16 cellular contexts compared by ENCODE assay signal in genomic region chr11:27309064-27309463, GRCh38. TPM values are rescaled to one million over a fixed set of nuclear protein-coding genes. Genes with fewer than 3 reads are reported as not detected.
DNase-seq lines count a peak whose midpoint lies in the region; FAIRE-seq and TF ChIP-seq lines count a peak whose summit lies in the region.
"Had no signal": no experiment of that assay in that cellular context is flagged by ENCODE, and none has a peak within 500 bp of the region (broad histone marks: within the 10 kb centered on the region; RNA-seq: fewer than 3 reads in every experiment).

No MANE protein-coding gene starts in this region.

- peaks cover 0 to 6% (median under 1%) of the 10 kb centered on the region in 6 donors for H3K9me3 Mint-ChIP-seq in immature natural killer cell
- H3K9me3 Mint-ChIP-seq: CD4-positive, alpha-beta T cell had no signal

- no peaks in the 10 kb centered on the region for H3K4me1 Mint-ChIP-seq in immature natural killer cell
- H3K4me1 Mint-ChIP-seq: B cell, GM23338 had no signal

- H3K27ac Mint-ChIP-seq in immature natural killer cell, result no peak overlapping the region
- H3K27ac Mint-ChIP-seq: B cell; CD4-positive, alpha-beta T cell; GM23338 had no signal

- H3K4me3 Mint-ChIP-seq in immature natural killer cell, result no peak overlapping the region
- H3K4me3 Mint-ChIP-seq: B cell; CD4-positive, alpha-beta T cell; GM23338 had no signal

- peak; percentile 89 for DNase-seq in AG04449 (ENCODE audit: low read depth, low spot score)
- peak; percentile 11 for DNase-seq in SK-MEL-5 (ENCODE audit: low read depth, low spot score)
- DNase-seq in fibroblast of the aortic adventitia (ENCODE audit: low read depth), result peak; percentile 64
- peak; percentile 75 for DNase-seq in retinal pigment epithelial cell (ENCODE audit: low read depth)
- DNase-seq in GM20000 (ENCODE audit: low spot score), result no peak
- no peak for DNase-seq in GM12891 (ENCODE audit: insufficient read length, low spot score)
- DNase-seq in immature natural killer cell, result no peak
- DNase-seq: 8988T; C1 segment of cervical spinal cord; CD4-positive, alpha-beta T cell; DMS79; EL; H7 had no signal

- in situ Hi-C loops in SK-MEL-5 (cut with HindIII; ENCODE audit: low pct_unique_long_range_greater_than_20kb, low sequenced_read_pairs), result no loop called here

- no peak for TF ChIP-seq POLR2A in GM12891 (IDR thresholded peaks at IDR 0.05; ENCODE audit: low read depth, low read length)

- no peak overlapping the region for H3K4me3 ChIP-seq in AG04449 (ENCODE audit: low read depth, low read length)
- H3K4me3 ChIP-seq in fibroblast of the aortic adventitia (ENCODE audit: low read depth, low read length), result no peak overlapping the region
- H3K4me3 ChIP-seq in retinal pigment epithelial cell (ENCODE audit: low read length), result no peak overlapping the region
- H3K4me3 ChIP-seq: GM23338 had no signal

- FAIRE-seq in GM12891 (lab: Jason Lieb, UNC), result no peak
- FAIRE-seq: G401.6 had no signal

- POLR2A ChIA-PET in AG04449 (lab: Yijun Ruan, JAX), result interaction anchor here (0.7 kb wide), 1 partner anchor 156 kb away, joined by 3 read pairs; no protein-coding TSS in a partner anchor

- CTCF ChIA-PET in AG04449 (lab: Yijun Ruan, JAX), result interaction anchor here (0.7 to 5.8 kb wide), 3 partner anchors 13 to 177 kb away, joined by 3 to 86 read pairs (median 9); no protein-coding TSS in a partner anchor

- no peaks in the 10 kb centered on the region for H3K36me3 Mint-ChIP-seq in immature natural killer cell

- TF ChIP-seq CTCF in AG04449 (IDR thresholded peaks at IDR 0.05; ENCODE audit: insufficient read depth, low read length, missing control alignments) (no peak), fibroblast of the aortic adventitia (IDR thresholded peaks at IDR 0.05; ENCODE audit: insufficient read depth, low read length) (no peak), retinal pigment epithelial cell (conservative IDR thresholded peaks at IDR 0.05; ENCODE audit: low read depth, low read length) (no peak), GM20000 (IDR thresholded peaks at IDR 0.05; ENCODE audit: extremely low read depth, missing control alignments) (no peak)

- H3K27me3 Mint-ChIP-seq in immature natural killer cell (ENCODE audit: low read depth in 3 of 3), result peaks cover 0 to 3% (median 0%) of the 10 kb centered on the region in 3 donors
- H3K27me3 Mint-ChIP-seq: CD4-positive, alpha-beta T cell had no signal

TF ChIP-seq in GM12891, 5 proteins besides CTCF, POLR2A, EP300 and RAD21:
- TF ChIP-seq SPI1 (IDR thresholded peaks at IDR 0.05; ENCODE audit: low read depth, low read length) (no peak), POLR2AphosphoS5 (IDR thresholded peaks at IDR 0.05; ENCODE audit: low read depth, low read length) (no peak)
TF ChIP-seq in GM12891: peak in this region for 0.

RNA-seq across cellular contexts. Expression of gene CCDC34, which starts 54.0 kb away (rescaled TPM):
- 7.1 and 8.1 TPM in 2 replicates for total RNA-seq in SK-MEL-5 (2014; rRNA removed; shearing (Covaris generic))
- polyA plus RNA-seq in SK-MEL-5 (2015; cell fraction: cytosol; rRNA removed), result 13.1 and 13.2 TPM in 2 replicates
- polyA plus RNA-seq in SK-MEL-5 (2015; cell fraction: nucleus; rRNA removed), result 5.5 and 7.9 TPM in 2 replicates
- 6.3 and 10.7 TPM in 2 replicates for total RNA-seq in fibroblast of the aortic adventitia (ENCODE audit: low replicate concordance)
- polyA plus RNA-seq in GM12891 (2012; ENCODE audit: low read depth, missing spikeins), result 13.3 TPM
- 1 to 10 TPM; 1.3 to 1.6 (median 1.4) TPM for polyA plus RNA-seq in immature natural killer cell

Comparison
In these comparisons a context has a peak if more than half of its experiments do, and no peak if none do; other contexts are left out.
1. DNase-seq: peak in AG04449 (single experiment), SK-MEL-5 (single experiment), fibroblast of the aortic adventitia (single experiment) and retinal pigment epithelial cell (single experiment); none in GM20000 (single experiment), GM12891 (single experiment) and immature natural killer cell (0 of 3).